20 cellular contexts compared by ENCODE assay signal in the genomic region with DNA sequence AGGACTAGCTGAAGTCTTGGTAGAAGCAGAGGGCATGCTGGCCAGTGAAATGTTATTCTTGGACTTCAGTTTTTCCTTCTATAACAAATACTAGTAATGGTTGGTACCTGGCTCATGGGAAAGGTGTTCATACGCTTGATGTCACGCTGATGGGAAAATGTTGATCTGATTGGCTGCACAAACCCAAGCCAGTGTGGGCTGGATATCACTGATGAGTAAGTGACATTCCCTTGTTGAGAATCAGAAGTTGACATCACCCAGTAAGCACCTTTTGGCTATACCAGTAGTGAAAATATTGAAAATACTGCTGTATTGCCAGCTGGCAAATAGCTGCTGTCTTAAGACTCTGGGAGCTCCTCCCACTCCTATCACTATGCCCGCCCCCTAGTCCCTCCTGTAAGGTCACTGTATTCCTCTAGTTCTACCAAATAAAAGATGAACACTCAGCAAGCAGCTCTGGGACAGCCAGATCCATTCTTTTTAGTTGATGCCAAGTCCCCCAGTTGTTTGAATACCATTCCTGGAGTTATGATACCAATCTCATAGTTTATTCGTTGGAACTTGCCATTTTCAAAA.
"Had no signal": no experiment of that assay in that cellular context is flagged by ENCODE, and none has a peak within 500 bp of the region (broad histone marks: within the 10 kb centered on the region; RNA-seq: fewer than 3 reads in every experiment).

No MANE protein-coding gene starts in this region.

- H3K9me3 ChIP-seq: heart right ventricle, pancreas, right lobe of liver, tibial nerve had no signal

- H3K4me3 ChIP-seq: heart right ventricle, lung, pancreas, right lobe of liver, tibial nerve had no signal

- H3K36me3 ChIP-seq: heart right ventricle, pancreas, right lobe of liver, tibial nerve had no signal

- H3K4me1 ChIP-seq: heart right ventricle, pancreas, right lobe of liver, tibial nerve had no signal

- H3K4me3 Mint-ChIP-seq: immature natural killer cell; naive B cell; nephron; stimulated activated effector memory CD8-positive, alpha-beta T cell treated with anti-CD3 and anti-CD28 coated beads, Interleukin-12 subunit alpha, Interleukin-12 subunit beta, amount 100 ng/mL, for 72 hours had no signal

- H3K9me3 Mint-ChIP-seq: nephron had no signal

- H3K4me1 Mint-ChIP-seq: immature natural killer cell; naive B cell; nephron; stimulated activated effector memory CD8-positive, alpha-beta T cell treated with anti-CD3 and anti-CD28 coated beads, Interleukin-12 subunit alpha, Interleukin-12 subunit beta, amount 100 ng/mL, for 72 hours had no signal

- H3K27me3 ChIP-seq: heart right ventricle, pancreas, right lobe of liver, tibial nerve had no signal

- DNase-seq: central memory CD4-positive, alpha-beta T cell; effector memory CD4-positive, alpha-beta T cell; heart right ventricle; hypothalamus; immature natural killer cell; left colon; left ventricle myocardium superior; mesendoderm; naive B cell; occipital lobe; pancreas; right lobe of liver; stimulated activated CD4-positive, alpha-beta T cell treated with anti-CD3 and anti-CD28 coated beads, Interleukin-4, amount 100 ng/mL, for 1 hour; stimulated activated CD8-positive, alpha-beta memory T cell treated with anti-CD3 and anti-CD28 coated beads, Interleukin-4, amount 100 ng/mL, for 48 hours; stimulated activated naive CD8-positive, alpha-beta T cell treated with anti-CD3 and anti-CD28 coated beads, Interleukin-15, Interleukin-2, amounts not matched to agents 100 U/mL and 50 U/mL, for 24 hours had no signal

- ATAC-seq: heart right ventricle; left colon; left ventricle myocardium superior; pancreas; right lobe of liver; stimulated activated effector memory CD8-positive, alpha-beta T cell treated with anti-CD3 and anti-CD28 coated beads, Interleukin-12 subunit alpha, Interleukin-12 subunit beta, amount 100 ng/mL, for 72 hours; stimulated activated naive CD8-positive, alpha-beta T cell treated with anti-CD3 and anti-CD28 coated beads, Interleukin-15, Interleukin-2, amounts not matched to agents 100 U/mL and 50 U/mL, for 24 hours had no signal

- H3K27ac ChIP-seq: heart right ventricle, pancreas, right lobe of liver, tibial nerve had no signal

- H3K36me3 Mint-ChIP-seq: immature natural killer cell; naive B cell; stimulated activated effector memory CD8-positive, alpha-beta T cell treated with anti-CD3 and anti-CD28 coated beads, Interleukin-12 subunit alpha, Interleukin-12 subunit beta, amount 100 ng/mL, for 72 hours had no signal

- H3K27ac Mint-ChIP-seq: immature natural killer cell; nephron; progenitor cell of endocrine pancreas; stimulated activated effector memory CD8-positive, alpha-beta T cell treated with anti-CD3 and anti-CD28 coated beads, Interleukin-12 subunit alpha, Interleukin-12 subunit beta, amount 100 ng/mL, for 72 hours had no signal
